ENCODE assay signal across 8 cellular contexts in the genomic region with DNA sequence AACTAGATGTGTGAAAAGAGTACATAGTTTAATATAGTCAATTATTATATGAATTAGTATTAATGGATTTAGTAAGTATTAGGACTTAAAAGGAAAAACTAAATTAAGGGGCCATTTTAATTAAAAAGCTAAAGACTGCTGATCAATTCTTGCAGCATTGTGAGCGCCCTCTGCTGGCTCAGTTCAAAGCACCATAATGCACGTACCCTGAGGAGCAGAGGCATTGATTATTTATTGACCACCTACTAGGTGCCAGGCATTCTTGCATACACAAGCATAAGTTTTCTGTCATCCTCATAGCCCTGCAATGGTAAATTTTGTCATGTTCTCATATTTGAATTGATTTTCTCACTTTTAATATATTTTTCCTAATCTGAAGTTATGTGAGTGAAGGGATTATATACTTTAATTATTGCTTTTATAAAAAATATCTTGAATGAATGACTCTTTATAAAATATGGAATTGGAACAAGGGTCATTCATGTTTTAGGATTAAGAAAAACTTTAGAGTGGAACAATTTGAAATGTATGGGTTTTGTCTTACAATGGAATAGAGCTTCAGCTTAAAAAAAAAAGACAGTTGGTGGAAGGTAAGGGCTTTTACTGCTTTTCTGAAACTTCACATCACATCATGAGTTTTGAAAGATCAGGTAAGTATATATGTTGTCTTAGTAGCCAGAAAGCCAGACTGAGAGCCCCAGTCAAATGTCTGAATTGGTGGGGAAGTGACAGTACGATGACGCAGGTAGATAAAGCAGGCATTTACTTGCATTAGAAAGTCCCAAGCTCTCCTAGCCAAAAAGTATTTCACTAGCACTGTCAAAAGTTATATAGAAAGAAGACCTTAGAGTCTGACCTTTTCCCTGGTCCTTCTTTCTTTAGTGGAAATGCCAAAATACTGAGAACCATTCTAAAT. TPM values are rescaled to one million over a fixed set of nuclear protein-coding genes. Genes with fewer than 3 reads are reported as not detected.
A peak's percentile ranks its signal among the peaks of the same experiment; 100 is the strongest.
DNase-seq lines count a peak whose midpoint lies in the region; ATAC-seq, FAIRE-seq and TF ChIP-seq lines count a peak whose summit lies in the region.

No MANE protein-coding gene starts in this region.

- POLR2A ChIA-PET in A549 (lab: Yijun Ruan, JAX): no interaction called here

- H3K9me3 Mint-ChIP-seq in activated CD4-positive, alpha-beta T cell treated with anti-CD3 and anti-CD28 coated beads, Interleukin-2, amount 10 ng/mL, durations not matched to agents 24 days and 14 days: peaks cover 3% of the 10 kb centered on the region

- H3K4me2 ChIP-seq in A549: no peak overlapping the region

- peak in 1 of 2 experiments; percentile 62; a peak in 2 of 6 replicates for ATAC-seq in A549
- ATAC-seq in HG03175 (IDR thresholded peaks at IDR 0.05; ENCODE audit: unreplicated experiment): no peak

- TF ChIP-seq EP300 in A549 (IDR thresholded peaks at IDR 0.05): no peak

- H3K27ac ChIP-seq in A549: no peak overlapping the region

- TF ChIP-seq CTCF in A549 (IDR thresholded peaks at IDR 0.05): peak; percentile 79

- no peaks in the 10 kb centered on the region for H3K27me3 Mint-ChIP-seq in activated CD4-positive, alpha-beta T cell treated with anti-CD3 and anti-CD28 coated beads, Interleukin-2, amount 10 ng/mL, durations not matched to agents 24 days and 14 days

- CTCF ChIA-PET in A549 (lab: Yijun Ruan, JAX): interaction anchor here (0.7 to 3.9 kb wide), 15 partner anchors 10 to 1340 kb away, joined by 3 to 28 read pairs (median 4); a partner anchor contains a TSS

- TF ChIP-seq POLR2A in A549 (IDR thresholded peaks at IDR 0.05; ENCODE audit: low read length): no peak
- TF ChIP-seq POLR2A in GM12892 (IDR thresholded peaks at IDR 0.05; ENCODE audit: low read depth, low read length): no peak

- H3K27ac Mint-ChIP-seq in activated CD4-positive, alpha-beta T cell treated with anti-CD3 and anti-CD28 coated beads, Interleukin-2, amount 10 ng/mL, durations not matched to agents 24 days and 14 days: peak overlapping the region; percentile 71

- intact Hi-C loops in activated CD4-positive, alpha-beta T cell treated with anti-CD3 and anti-CD28 coated beads, Interleukin-2, amount 10 ng/mL, durations not matched to agents 24 days and 14 days (cut with micrococcal nuclease): loop anchor here (1.0 kb wide), 2 partner anchors 9 to 363 kb away; no protein-coding TSS in a partner anchor

- no peaks in the 10 kb centered on the region for H3K9me3 ChIP-seq in A549

- FAIRE-seq in A549 (lab: Jason Lieb, UNC) (no peak), GM12892 (lab: Jason Lieb, UNC) (peak; percentile 89)

- H3K4me1 Mint-ChIP-seq in activated CD4-positive, alpha-beta T cell treated with anti-CD3 and anti-CD28 coated beads, Interleukin-2, amount 10 ng/mL, durations not matched to agents 24 days and 14 days: peaks cover 72% of the 10 kb centered on the region

- 46% methylated on average over 4 of the region's 4 CpGs for WGBS in A549 (ENCODE audit: missing lambda C conversion rate)

- H3K4me3 Mint-ChIP-seq in activated CD4-positive, alpha-beta T cell treated with anti-CD3 and anti-CD28 coated beads, Interleukin-2, amount 10 ng/mL, durations not matched to agents 24 days and 14 days: peak overlapping the region; percentile 32

- H3K4me3 ChIP-seq in A549: no peak overlapping the region

- peak in 1 of 2 experiments; percentile 51 for DNase-seq in A549 (ENCODE audit: low read depth in 1 of 2, low spot score in 1 of 2)
- no peak for DNase-seq in GM12892 (ENCODE audit: insufficient read length)
- DNase-seq in NCI-H1105 (lab: John Stamatoyannopoulos, UW): peak; percentile 18
- DNase-seq in activated CD4-positive, alpha-beta T cell treated with anti-CD3 and anti-CD28 coated beads, Interleukin-2, amount 10 ng/mL, durations not matched to agents 24 days and 14 days: peak; percentile 92
- peak; percentile 78 for DNase-seq in dermis blood vessel endothelial cell
- peak; percentile 61 for DNase-seq in medulla oblongata (ENCODE audit: extremely low spot score)
- DNase-seq in stimulated activated CD8-positive, alpha-beta memory T cell treated with anti-CD3 and anti-CD28 coated beads, Interleukin-4, amount 100 ng/mL, for 1 hour (ENCODE audit: low read depth in 2 of 2, low spot score in 1 of 2): peak; percentile 58 to 65

- H3K4me1 ChIP-seq in A549: no peaks in the 10 kb centered on the region

- H3K36me3 Mint-ChIP-seq in activated CD4-positive, alpha-beta T cell treated with anti-CD3 and anti-CD28 coated beads, Interleukin-2, amount 10 ng/mL, durations not matched to agents 24 days and 14 days (ENCODE audit: low read depth): peaks cover 56% of the 10 kb centered on the region

- TF ChIP-seq RAD21 in A549 (conservative IDR thresholded peaks at IDR 0.05 in 1 of 2, IDR thresholded peaks at IDR 0.05 in 1 of 2): peak; percentile 52 to 58; a peak in 4 of 5 replicates

TF ChIP-seq in A549, 52 proteins besides CTCF, POLR2A, EP300 and RAD21:
- peak; percentile 74 for TF ChIP-seq SMC3 (IDR thresholded peaks at IDR 0.05)
- TF ChIP-seq, protein P1, sequence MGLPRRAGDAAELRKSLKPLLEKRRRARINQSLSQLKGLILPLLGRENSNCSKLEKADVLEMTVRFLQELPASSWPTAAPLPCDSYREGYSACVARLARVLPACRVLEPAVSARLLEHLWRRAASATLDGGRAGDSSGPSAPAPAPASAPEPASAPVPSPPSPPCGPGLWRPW (IDR thresholded peaks at IDR 0.05): no peak

RNA-seq across cellular contexts. Expression of a gene that starts 9.7 kb away (rescaled TPM):
- polyA plus RNA-seq in A549 (2011; rRNA removed) (1.4 and 1.7 TPM in 2 replicates), A549 (2017; fragmentation: RNase III; extraction: RNeasy Plus Mini Kit Qiagen cat#74134 plus additional on column Dnase treatment) (2.1 to 4.1 TPM (median 2.5 TPM) in 3 replicates)
- 0.13 and 0.23 TPM in 2 replicates for polyA plus RNA-seq in A549 (2012; cell fraction: cytosol; rRNA removed)
- polyA plus RNA-seq in A549 (2012; cell fraction: nucleus; rRNA removed): 0.20 and 0.62 TPM in 2 replicates
- 1.3 and 2.0 TPM in 2 replicates for polyA minus RNA-seq in A549 (2011; rRNA and poly(A)+ RNA removed)
- polyA plus RNA-seq in GM12892 (2012; ENCODE audit: missing spikeins): 35.3 TPM
- total RNA-seq in activated CD4-positive, alpha-beta T cell treated with anti-CD3 and anti-CD28 coated beads, Interleukin-2, amount 10 ng/mL, durations not matched to agents 24 days and 14 days: 106 and 109 TPM in 2 replicates
- 0.60 and 1.0 TPM in 2 replicates for total RNA-seq in dermis blood vessel endothelial cell

Comparison
In these comparisons a context has a peak if more than half of its experiments do, and no peak if none do; other contexts are left out.
1. RNA of a gene that starts 9.7 kb away (total RNA-seq): 106 to 109 TPM in activated CD4-positive, alpha-beta T cell treated with anti-CD3 and anti-CD28 coated beads, Interleukin-2, amount 10 ng/mL, durations not matched to agents 24 days and 14 days; 0.60 to 1.0 TPM in dermis blood vessel endothelial cell; every median in the first group is over 10 times any median in the second.